ENCODE assay signal across 1 cellular context in genomic region chr1:151146416-151147131, GRCh38.
TF ChIP-seq lines count a peak whose summit lies in the region.

TSS of gene SEMA6C (minus strand) at chr1:151146631. CDS start at chr1:151142621, 4,010 bp downstream.

TF ChIP-seq in HepG2, 621 proteins besides CTCF, POLR2A, EP300 and RAD21 (continued from another document and continues in another):
- TF ChIP-seq ZBTB49 (CRISPR knock-in tag; IDR thresholded peaks at IDR 0.05; ENCODE audit: borderline replicate concordance) = peak; percentile 26; the same call in 1 of the 2 replicates
- TF ChIP-seq CCDC6 (CRISPR knock-in tag; IDR thresholded peaks at IDR 0.05) = no peak
- TF ChIP-seq REL (CRISPR knock-in tag; conservative IDR thresholded peaks at IDR 0.05) = no peak
- peak; percentile 73 for TF ChIP-seq KDM5B (CRISPR knock-in tag; IDR thresholded peaks at IDR 0.05; ENCODE audit: borderline replicate concordance)
- no peak for TF ChIP-seq TSC22D2 (CRISPR knock-in tag; IDR thresholded peaks at IDR 0.05; ENCODE audit: borderline replicate concordance)
- no peak for TF ChIP-seq MIER2 (CRISPR knock-in tag; IDR thresholded peaks at IDR 0.05)
- no peak for TF ChIP-seq EEA1 (CRISPR knock-in tag; IDR thresholded peaks at IDR 0.05; ENCODE audit: borderline replicate concordance)
- no peak; the same call in 1 of the 2 replicates for TF ChIP-seq KAT7 (CRISPR knock-in tag; IDR thresholded peaks at IDR 0.05; ENCODE audit: borderline replicate concordance)
- peak; percentile 67; the same call in 1 of the 2 replicates for TF ChIP-seq PITX1 (CRISPR knock-in tag; IDR thresholded peaks at IDR 0.05)
- TF ChIP-seq ZNF879 (CRISPR knock-in tag; IDR thresholded peaks at IDR 0.05) = peak; percentile 75; the same call in 1 of the 2 replicates
- peak; percentile 30; the same call in 1 of the 2 replicates for TF ChIP-seq TFDP2 (CRISPR knock-in tag; IDR thresholded peaks at IDR 0.05)
- TF ChIP-seq ZNF503 (CRISPR knock-in tag; IDR thresholded peaks at IDR 0.05) = 0 out of 2 replicates have a peak, but pooled peaks have one; percentile 52
- no peak for TF ChIP-seq GZF1 (CRISPR knock-in tag; IDR thresholded peaks at IDR 0.05)
- TF ChIP-seq AKNA (CRISPR knock-in tag; IDR thresholded peaks at IDR 0.05; ENCODE audit: borderline replicate concordance) = no peak
- no peak for TF ChIP-seq SOX6 (IDR thresholded peaks at IDR 0.05)
- peak; percentile 77 for TF ChIP-seq SOX6 (CRISPR knock-in tag; IDR thresholded peaks at IDR 0.05)
- TF ChIP-seq SMARCE1 (IDR thresholded peaks at IDR 0.05; ENCODE audit: borderline replicate concordance) = no peak
- no peak for TF ChIP-seq MED13 (CRISPR knock-in tag; IDR thresholded peaks at IDR 0.05)
- peak; percentile 22; the same call in 1 of the 2 replicates for TF ChIP-seq FOXO1 (CRISPR knock-in tag; IDR thresholded peaks at IDR 0.05)
- peak; percentile 58; the same call in 1 of the 2 replicates for TF ChIP-seq ZNF317 (CRISPR knock-in tag; IDR thresholded peaks at IDR 0.05)
- no peak for TF ChIP-seq GMEB1 (CRISPR knock-in tag; IDR thresholded peaks at IDR 0.05; ENCODE audit: borderline replicate concordance)
- TF ChIP-seq ZBTB38 (CRISPR knock-in tag; IDR thresholded peaks at IDR 0.05) = no peak
- no peak for TF ChIP-seq ZNF451 (CRISPR knock-in tag; IDR thresholded peaks at IDR 0.05)
- TF ChIP-seq EZH2 (conservative IDR thresholded peaks at IDR 0.05; ENCODE audit: low read depth, low read length) = no peak
- TF ChIP-seq MYPOP (CRISPR knock-in tag; IDR thresholded peaks at IDR 0.05) = 0 out of 2 replicates have a peak, but pooled peaks have one; percentile 54
- no peak for TF ChIP-seq ZBTB21 (CRISPR knock-in tag; IDR thresholded peaks at IDR 0.05)
- no peak for TF ChIP-seq MATR3 (CRISPR knock-in tag; IDR thresholded peaks at IDR 0.05)
- TF ChIP-seq ZBTB46 (CRISPR knock-in tag; IDR thresholded peaks at IDR 0.05; ENCODE audit: borderline replicate concordance) = no peak
- TF ChIP-seq ZNF609 (CRISPR knock-in tag; IDR thresholded peaks at IDR 0.05; ENCODE audit: borderline replicate concordance) = no peak
- no peak for TF ChIP-seq CEBPZ (IDR thresholded peaks at IDR 0.05; ENCODE audit: low read length)
- TF ChIP-seq MAX (IDR thresholded peaks at IDR 0.05) = no peak
